8 cellular contexts compared by ENCODE assay signal in genomic region chr16:678858-679807, GRCh38. TPM values are rescaled to one million over a fixed set of nuclear protein-coding genes. Genes with fewer than 3 reads are reported as not detected.
A peak's percentile ranks its signal among the peaks of the same experiment; 100 is the strongest.
DNase-seq lines count a peak whose midpoint lies in the region; ATAC-seq and TF ChIP-seq lines count a peak whose summit lies in the region.

No MANE protein-coding gene starts in this region.

- POLR2A ChIA-PET in RWPE1 (lab: Yijun Ruan, JAX; ENCODE audit: low non-redundant PET) = interaction anchor here (0.6 kb wide), 1 partner anchor 16 kb away, joined by 3 read pairs; no protein-coding TSS in a partner anchor

- ATAC-seq in sciatic nerve (peak; percentile 56), GM18870 (IDR thresholded peaks at IDR 0.05; ENCODE audit: unreplicated experiment) (no peak), HG02852 (IDR thresholded peaks at IDR 0.05; ENCODE audit: unreplicated experiment) (no peak)

- peak; percentile 59 for DNase-seq in DMS53 treated with DMSO at 0.1 percent for 48 hours (lab: John Stamatoyannopoulos, UW; ENCODE audit: unreplicated experiment)
- peak in 69 of 76 experiments; percentile 10 to 80 (median 63) for DNase-seq in HUDEP-2 (lab: John Stamatoyannopoulos, UW; ENCODE audit: unreplicated experiment in 76 of 76)
- DNase-seq in RWPE1 (ENCODE audit: low spot score) = no peak
- peak; percentile 48 for DNase-seq in astrocyte of the spinal cord (ENCODE audit: low read depth, low spot score)
- DNase-seq in sciatic nerve (ENCODE audit: low spot score) = peak; percentile 88

- CTCF ChIA-PET in RWPE1 (lab: Yijun Ruan, JAX) = interaction anchor here (0.8 to 0.9 kb wide), 2 partner anchors 10 to 12 kb away, joined by 3 read pairs; no protein-coding TSS in a partner anchor

- intact Hi-C loops in sciatic nerve (cut with DNase I) = no loop called here

- in situ Hi-C loops in astrocyte of the spinal cord (cut with HindIII; ENCODE audit: low sequenced_read_pairs) = no loop called here

- H3K4me3 ChIP-seq in astrocyte of the spinal cord (ENCODE audit: low read depth, low read length) = peak overlapping the region; percentile 47
- H3K4me3 ChIP-seq in iPS-11a (ENCODE audit: low read depth, low read length) = peak overlapping the region; percentile 24

- no peak for TF ChIP-seq CTCF in RWPE1 (conservative IDR thresholded peaks at IDR 0.05; ENCODE audit: low read depth)
- no peak for TF ChIP-seq CTCF in astrocyte of the spinal cord (IDR thresholded peaks at IDR 0.05; ENCODE audit: low read depth, low read length)

- H3K27ac ChIP-seq in RWPE1 = peak overlapping the region; percentile 94

RNA-seq across cellular contexts. Expression of gene STUB1, which starts 1.1 kb away (rescaled TPM):
- 80.2 TPM for total RNA-seq in sciatic nerve

RNA-seq across cellular contexts. Expression of gene RHBDL1, which starts 3.7 kb away (rescaled TPM):
- total RNA-seq in sciatic nerve = 1.6 TPM

RNA-seq across cellular contexts. Expression of gene JMJD8, which starts 5.0 kb away (rescaled TPM):
- total RNA-seq in sciatic nerve = 36.1 TPM

RNA-seq across cellular contexts. Expression of gene WDR24, which starts 11.1 kb away (rescaled TPM):
- 10.1 TPM for total RNA-seq in sciatic nerve

RNA-seq across cellular contexts. Expression of gene RHOT2, which starts 11.2 kb away (rescaled TPM):
- total RNA-seq in sciatic nerve = 95.9 TPM
